In the genomic region with DNA sequence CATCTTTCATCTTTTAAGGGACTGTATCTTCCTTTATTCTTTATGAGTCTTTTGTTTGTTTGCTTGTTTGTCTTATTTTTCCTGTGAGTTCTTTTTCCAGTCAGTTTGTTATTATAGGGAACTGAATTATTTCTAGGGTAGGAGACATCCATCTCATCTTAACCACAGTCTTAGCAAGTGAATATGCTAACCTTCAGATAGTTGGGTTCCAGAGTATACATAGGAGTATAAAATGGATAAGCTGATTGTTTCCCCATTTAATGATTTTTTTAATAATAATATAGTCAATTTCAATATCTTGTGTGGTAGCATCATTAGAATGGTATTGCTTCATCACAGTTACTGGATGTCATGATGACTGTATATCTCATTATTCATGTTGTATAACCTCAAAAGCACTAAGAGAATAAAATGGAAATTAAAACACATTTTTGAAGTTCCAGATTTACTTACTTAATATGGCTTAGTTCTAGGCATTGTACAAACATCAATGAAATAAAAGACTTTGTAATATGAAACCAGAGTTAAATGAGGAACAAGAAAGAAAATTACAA, we compare ENCODE assay signal across 20 cellular contexts. TPM values are rescaled to one million over a fixed set of nuclear protein-coding genes. Genes with fewer than 3 reads are reported as not detected.
"Had no signal": no experiment of that assay in that cellular context is flagged by ENCODE, and none has a peak within 500 bp of the region (broad histone marks: within the 10 kb centered on the region; RNA-seq: fewer than 3 reads in every experiment).

No MANE protein-coding gene starts in this region.

- H3K27ac ChIP-seq: cardiac muscle cell, gastroesophageal sphincter, sigmoid colon, upper lobe of left lung had no signal

- H3K4me1 ChIP-seq: gastroesophageal sphincter, upper lobe of left lung had no signal

- ATAC-seq: activated T-helper 17 cell treated with anti-CD3 and anti-CD28 coated beads, Interleukin-2, amount 50 U/mL, for 72 hours; gastroesophageal sphincter; left cardiac atrium; natural killer cell had no signal

- FAIRE-seq: TTC549 had no signal

- H3K4me3 ChIP-seq: cardiac muscle cell, gastroesophageal sphincter, sigmoid colon, upper lobe of left lung had no signal

- DNase-seq: activated CD4-positive, alpha-beta T cell treated with anti-CD3 and anti-CD28 coated beads for 1 hour; activated CD4-positive, alpha-beta T cell treated with anti-CD3 and anti-CD28 coated beads, Interleukin-2, amount 50 U/mL, for 1 hour; activated T-cell treated with anti-CD3 and anti-CD28 coated beads, Interleukin-2, amount 50 U/mL, for 1 hour; amniotic stem cell; effector CD4-positive, alpha-beta T cell; head of caudate nucleus; hypothalamus; islet precursor cell; left cardiac atrium; midbrain; natural killer cell; sigmoid colon; stimulated activated CD4-positive, alpha-beta T cell treated with anti-CD3 and anti-CD28 coated beads, Interleukin-2, amount 100 ng/mL, for 48 hours; stimulated activated naive CD4-positive, alpha-beta T cell treated with Interleukin-2 at 50 U/mL for 16 hours; T-helper 1 cell; upper lobe of left lung had no signal

- H3K36me3 ChIP-seq: cardiac muscle cell, gastroesophageal sphincter, sigmoid colon, upper lobe of left lung had no signal

- H3K27me3 ChIP-seq: cardiac muscle cell, gastroesophageal sphincter, sigmoid colon, upper lobe of left lung had no signal

- H3K9me3 ChIP-seq: gastroesophageal sphincter, sigmoid colon, upper lobe of left lung had no signal

RNA-seq across cellular contexts. Expression of a gene that starts 33.0 kb away (rescaled TPM):
- total RNA-seq: activated T-helper 17 cell treated with anti-CD3 and anti-CD28 coated beads, Interleukin-2, amount 50 U/mL, for 72 hours; natural killer cell had no signal
